ENCODE assay signal across 1 cellular context in genomic region chr3:50350213-50350526, GRCh38.
TF ChIP-seq lines count a peak whose summit lies in the region.

No MANE protein-coding gene starts in this region.

TF ChIP-seq in H1, 55 proteins besides CTCF, POLR2A, EP300 and RAD21:
- TF ChIP-seq CHD1 (IDR thresholded peaks at IDR 0.05; ENCODE audit: low read depth, low read length) (no peak), ATF2 (IDR thresholded peaks at IDR 0.05; ENCODE audit: low read length) (no peak), SUZ12 (IDR thresholded peaks at IDR 0.05; ENCODE audit: low read length) (no peak), KDM1A (IDR thresholded peaks at IDR 0.05; ENCODE audit: borderline replicate concordance, low read length) (no peak), RFX5 (IDR thresholded peaks at IDR 0.05; ENCODE audit: borderline replicate concordance, low read depth, low read length) (no peak), PHF8 (conservative IDR thresholded peaks at IDR 0.05; ENCODE audit: low read depth, low read length) (no peak), SP2 (IDR thresholded peaks at IDR 0.05; ENCODE audit: low read length) (no peak), TCF12 (IDR thresholded peaks at IDR 0.05; ENCODE audit: low read depth, low read length) (no peak), CREB1 (IDR thresholded peaks at IDR 0.05) (no peak), GTF2F1 (IDR thresholded peaks at IDR 0.05; ENCODE audit: borderline replicate concordance, low read depth, low read length) (no peak), SAP30 (IDR thresholded peaks at IDR 0.05; ENCODE audit: insufficient read depth, insufficient replicate concordance, low read length) (no peak), BACH1 (IDR thresholded peaks at IDR 0.05; ENCODE audit: low read length) (no peak), CHD7 (IDR thresholded peaks at IDR 0.05; ENCODE audit: insufficient replicate concordance, low read length) (no peak), KDM5A (IDR thresholded peaks at IDR 0.05; ENCODE audit: low read length) (no peak), USF2 (IDR thresholded peaks at IDR 0.05; ENCODE audit: low read length) (no peak), E2F6 (IDR thresholded peaks at IDR 0.05) (no peak)
TF ChIP-seq in H1: peak in this region for 0.
